In the genomic region with DNA sequence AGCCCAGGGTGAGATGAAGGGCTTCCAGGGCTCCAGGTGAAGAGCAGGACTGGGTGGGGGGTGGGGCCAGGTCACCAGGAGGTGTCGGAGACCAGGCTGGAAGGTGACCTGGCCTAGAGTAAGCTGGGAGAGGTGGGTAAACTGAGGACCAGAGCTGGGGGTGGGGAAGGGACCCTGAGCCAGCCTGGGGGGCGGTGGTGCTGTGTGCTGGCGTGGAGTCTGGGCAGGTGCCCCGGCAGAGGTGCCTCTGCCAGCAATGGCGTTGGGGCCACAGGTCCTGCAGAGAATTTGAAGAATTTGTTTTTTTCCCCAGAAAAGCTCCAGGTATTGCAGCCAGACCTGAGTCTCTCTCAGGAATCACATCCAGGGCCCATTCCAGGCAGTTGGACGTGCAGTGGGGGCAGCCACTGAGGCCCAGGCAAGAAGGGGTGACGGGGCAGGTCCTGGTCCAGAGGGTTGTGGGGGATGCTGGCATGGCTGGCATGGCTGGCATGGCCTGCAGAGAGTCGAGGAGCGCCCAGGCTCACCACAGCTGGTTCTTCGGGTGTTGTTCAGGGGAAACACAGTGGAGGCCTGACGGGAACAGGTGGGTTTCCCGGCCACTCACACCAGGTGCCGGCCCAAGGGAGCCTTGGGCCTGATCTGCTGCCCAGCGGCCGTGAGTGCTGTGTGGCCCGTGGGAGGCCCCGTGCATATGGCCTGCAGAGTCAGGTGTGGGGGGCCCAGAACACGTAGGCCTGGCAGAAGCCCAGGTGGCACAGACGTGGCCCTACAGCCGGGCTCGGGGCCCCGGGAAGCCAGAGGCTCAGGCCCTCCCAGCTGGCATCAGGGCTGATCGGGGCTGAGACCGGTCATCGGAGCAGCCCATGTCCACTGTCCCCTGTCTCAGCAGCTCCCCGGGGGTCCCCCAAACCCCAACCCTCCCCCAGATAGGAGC, we compare ENCODE assay signal across 1 cellular context.
TF ChIP-seq lines count a peak whose summit lies in the region.

No MANE protein-coding gene starts in this region.

TF ChIP-seq in H1, 55 proteins besides CTCF, POLR2A, EP300 and RAD21:
- TF ChIP-seq RNF2 (IDR thresholded peaks at IDR 0.05; ENCODE audit: borderline replicate concordance, low read depth, low read length, missing control alignments, poor library complexity, severe bottlenecking) (no peak), EZH2 (IDR thresholded peaks at IDR 0.05; ENCODE audit: low read depth, low read length, severe bottlenecking) (no peak), CBX8 (IDR thresholded peaks at IDR 0.05; ENCODE audit: borderline replicate concordance, low read depth, low read length) (no peak), KDM5A (IDR thresholded peaks at IDR 0.05; ENCODE audit: low read length) (no peak)
TF ChIP-seq in H1: peak in this region for 0.
